In the genomic region with DNA sequence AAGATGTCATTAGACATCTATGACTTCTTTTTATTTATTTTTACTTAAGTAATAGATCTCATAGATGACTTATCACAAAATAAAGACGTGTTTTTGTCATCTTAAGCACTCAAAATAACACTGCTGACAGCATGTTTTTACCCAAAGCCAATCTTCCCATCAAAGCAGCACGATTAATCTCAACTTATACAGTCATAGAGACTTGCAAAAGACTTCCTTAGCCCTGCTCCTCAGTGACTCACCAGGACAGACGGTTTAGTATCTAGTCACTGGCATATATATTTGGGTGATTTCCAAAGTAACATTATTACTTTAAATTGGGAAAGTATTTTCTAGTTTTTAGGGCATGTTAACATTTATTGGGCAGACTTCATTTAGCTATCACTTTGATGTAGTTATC, we compare ENCODE assay signal across 13 cellular contexts.
DNase-seq lines count a peak whose midpoint lies in the region; ATAC-seq and TF ChIP-seq lines count a peak whose summit lies in the region.
"Had no signal": no experiment of that assay in that cellular context is flagged by ENCODE, and none has a peak within 500 bp of the region (broad histone marks: within the 10 kb centered on the region; RNA-seq: fewer than 3 reads in every experiment).

No MANE protein-coding gene starts in this region.

- H3K4me3 ChIP-seq in NB4 (ENCODE audit: low read depth, low read length) = no peak overlapping the region
- H3K4me3 ChIP-seq in neutrophil (ENCODE audit: low read depth in 1 of 2, low read length in 1 of 2) = no peak overlapping the region
- H3K4me3 ChIP-seq: spleen had no signal

- TF ChIP-seq CTCF in NB4 (IDR thresholded peaks at IDR 0.05; ENCODE audit: low read depth, low read length) = no peak
- no peak for TF ChIP-seq CTCF in neutrophil (IDR thresholded peaks at IDR 0.05)

- H3K27ac ChIP-seq in neutrophil = peak overlapping the region; percentile 71
- H3K27ac ChIP-seq: spleen had no signal

- H3K36me3 ChIP-seq in neutrophil = no peaks in the 10 kb centered on the region
- H3K36me3 ChIP-seq: spleen had no signal

- peaks cover 56 to 57% of the 10 kb centered on the region in 2 experiments for H3K4me1 ChIP-seq in neutrophil (ENCODE audit: control insufficient read depth in 1 of 2, insufficient read depth in 1 of 2, low read depth in 1 of 2, low read length in 1 of 2)

- no peaks in the 10 kb centered on the region for H3K9me3 ChIP-seq in neutrophil
- H3K9me3 ChIP-seq: spleen had no signal

- ATAC-seq in HG02884 (IDR thresholded peaks at IDR 0.05; ENCODE audit: unreplicated experiment) = no peak

- peak; percentile 92 for DNase-seq in EH (ENCODE audit: low read depth)
- peak; percentile 43 for DNase-seq in NB4 (ENCODE audit: low read depth)
- peak; percentile 35 for DNase-seq in dedifferentiated amniotic fluid mesenchymal stem cell (ENCODE audit: extremely low spot score)
- DNase-seq in SKM-1 (lab: John Stamatoyannopoulos, UW; ENCODE audit: unreplicated experiment) = no peak
- no peak for DNase-seq in DMS114 treated with DMSO at 0.1 percent for 48 hours (lab: John Stamatoyannopoulos, UW; ENCODE audit: unreplicated experiment)
- DNase-seq in HuH-7 (ENCODE audit: low spot score) = no peak
- DNase-seq: activated naive CD8-positive, alpha-beta T cell treated with anti-CD3 and anti-CD28 coated beads, Interleukin-2, amount 10 ng/mL, durations not matched to agents 7 days and 5 days; endodermal cell; NCI-H1417; spleen; stimulated activated CD8-positive, alpha-beta memory T cell treated with anti-CD3 and anti-CD28 coated beads, Interleukin-4, amount 100 ng/mL, for 48 hours had no signal

- no peak for TF ChIP-seq POLR2A in NB4 (IDR thresholded peaks at IDR 0.05; ENCODE audit: extremely low read depth, insufficient read length)

- H3K27me3 ChIP-seq in neutrophil = no peaks in the 10 kb centered on the region

Comparison
In these comparisons a context has a peak if more than half of its experiments do, and no peak if none do; other contexts are left out.
1. DNase-seq: peak in EH (single experiment), NB4 (single experiment) and dedifferentiated amniotic fluid mesenchymal stem cell (single experiment); none in SKM-1 (single experiment), DMS114 treated with DMSO at 0.1 percent for 48 hours (single experiment) and HuH-7 (single experiment).